Comparison of ENCODE assay signal across 2 cellular contexts in the genomic region with DNA sequence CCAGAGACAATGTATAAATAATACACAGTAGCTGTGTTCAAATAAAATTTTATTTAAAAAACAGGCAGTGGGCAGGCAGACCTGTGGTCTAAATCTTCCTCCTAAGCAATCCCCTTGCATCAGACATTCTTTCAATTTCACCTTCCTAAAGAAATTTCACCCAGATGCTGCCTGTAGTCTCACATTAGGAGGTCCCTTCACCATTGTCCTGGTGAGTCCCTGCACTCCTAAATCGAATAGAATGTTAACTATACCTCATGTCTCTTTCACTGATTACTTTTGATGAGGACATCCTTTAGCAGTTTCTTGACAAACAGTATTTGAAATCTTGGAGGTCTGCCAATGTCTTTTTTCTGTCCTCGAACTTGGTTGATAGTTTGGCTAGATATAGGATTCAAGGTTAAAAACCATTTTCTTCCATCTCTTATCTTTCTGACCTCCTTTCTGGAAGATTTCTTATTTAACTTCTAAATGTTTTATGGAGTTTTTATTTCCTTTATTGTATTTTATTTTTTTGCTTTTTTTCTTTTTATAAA.
TF ChIP-seq lines count a peak whose summit lies in the region.

No MANE protein-coding gene starts in this region.

TF ChIP-seq in HEK293, 187 proteins besides CTCF, POLR2A, EP300 and RAD21:
- TF ChIP-seq, protein P1, sequence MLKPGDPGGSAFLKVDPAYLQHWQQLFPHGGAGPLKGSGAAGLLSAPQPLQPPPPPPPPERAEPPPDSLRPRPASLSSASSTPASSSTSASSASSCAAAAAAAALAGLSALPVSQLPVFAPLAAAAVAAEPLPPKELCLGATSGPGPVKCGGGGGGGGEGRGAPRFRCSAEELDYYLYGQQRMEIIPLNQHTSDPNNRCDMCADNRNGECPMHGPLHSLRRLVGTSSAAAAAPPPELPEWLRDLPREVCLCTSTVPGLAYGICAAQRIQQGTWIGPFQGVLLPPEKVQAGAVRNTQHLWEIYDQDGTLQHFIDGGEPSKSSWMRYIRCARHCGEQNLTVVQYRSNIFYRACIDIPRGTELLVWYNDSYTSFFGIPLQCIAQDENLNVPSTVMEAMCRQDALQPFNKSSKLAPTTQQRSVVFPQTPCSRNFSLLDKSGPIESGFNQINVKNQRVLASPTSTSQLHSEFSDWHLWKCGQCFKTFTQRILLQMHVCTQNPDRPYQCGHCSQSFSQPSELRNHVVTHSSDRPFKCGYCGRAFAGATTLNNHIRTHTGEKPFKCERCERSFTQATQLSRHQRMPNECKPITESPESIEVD (tag by site-specific recombination; IDR thresholded peaks at IDR 0.05) = peak; percentile 14; the same call in 1 of the 2 replicates
- TF ChIP-seq ZNF302 (tag by site-specific recombination; IDR thresholded peaks at IDR 0.05; ENCODE audit: low read depth) (no peak), EGR2 (tag by site-specific recombination; IDR thresholded peaks at IDR 0.05; ENCODE audit: low read depth) (no peak)

TF ChIP-seq in H1, 55 proteins besides CTCF, POLR2A, EP300 and RAD21:
- TF ChIP-seq CEBPB (IDR thresholded peaks at IDR 0.05; ENCODE audit: low read depth, low read length) = 0 out of 2 replicates have a peak, but pooled peaks have one; percentile 35
- TF ChIP-seq NRF1 (IDR thresholded peaks at IDR 0.05; ENCODE audit: low read depth, low read length) = no peak
